ENCODE assay signal across 10 cellular contexts in genomic region chr9:94827584-94828304, GRCh38.
A peak's percentile ranks its signal among the peaks of the same experiment; 100 is the strongest.
DNase-seq lines count a peak whose midpoint lies in the region; ATAC-seq and TF ChIP-seq lines count a peak whose summit lies in the region.
"Had no signal": no experiment of that assay in that cellular context is flagged by ENCODE, and none has a peak within 500 bp of the region (broad histone marks: within the 10 kb centered on the region; RNA-seq: fewer than 3 reads in every experiment).

No MANE protein-coding gene starts in this region.

- H3K9me2 ChIP-seq in MM.1S (replicated peaks; ENCODE audit: insufficient read depth, low read length), result no peaks in the 10 kb centered on the region

- WGBS in mesodermal cell (ENCODE audit: insufficient coverage in 2 of 2), 2 experiments, result 86 to 89% methylated on average over 3 to 6 of the region's 8 CpGs
- WGBS in testis, 2 donors, result 64 to 68% methylated on average over 8 of the region's 8 CpGs

- H3K79me2 ChIP-seq in MM.1S (ENCODE audit: low read length), result 0 out of 2 replicates have a peak, but pooled peaks cover 3% of the 10 kb centered on the region

- no peak overlapping the region for H3K9ac ChIP-seq in MM.1S (ENCODE audit: low read length)

- H3K9me3 ChIP-seq in mesodermal cell (ENCODE audit: control insufficient read depth, low read length) (no peaks in the 10 kb centered on the region), testis (no peaks in the 10 kb centered on the region), MM.1S (replicated peaks; ENCODE audit: insufficient read depth, low read length) (no peaks in the 10 kb centered on the region)

- DNase-seq in LHCN-M2 (ENCODE audit: low read depth) (peak; percentile 58), dermis microvascular lymphatic vessel endothelial cell (ENCODE audit: low read depth in 2 of 2) (peak; percentile 47 to 55), testis (peak; percentile 34), GM13976 (ENCODE audit: low spot score) (no peak), RWPE1 (ENCODE audit: low spot score) (no peak), MM.1S (no peak)
- DNase-seq: MG63; stimulated activated CD4-positive, alpha-beta T cell treated with anti-CD3 and anti-CD28 coated beads, Interleukin-15, amount 100 ng/mL, for 24 hours had no signal

- in situ Hi-C loops in GM13976 (cut with MboI; ENCODE audit: low sequenced_read_pairs, unreplicated experiment), result no loop called here

- H3K4me3 ChIP-seq in mesodermal cell (ENCODE audit: extremely low read depth, insufficient read depth, low read length, poor library complexity, severe bottlenecking), result no peak overlapping the region
- no peak overlapping the region for H3K4me3 ChIP-seq in testis
- no peak overlapping the region for H3K4me3 ChIP-seq in MM.1S (ENCODE audit: low read length)
- H3K4me3 ChIP-seq: MG63 had no signal

- no peaks in the 10 kb centered on the region for H3F3A ChIP-seq in MM.1S (ENCODE audit: insufficient read depth, low read length)

- H3K27me3 ChIP-seq in testis, result no peaks in the 10 kb centered on the region
- H3K27me3 ChIP-seq in MM.1S (replicated peaks; ENCODE audit: insufficient read depth, low read length), result no peaks in the 10 kb centered on the region
- H3K27me3 ChIP-seq: MG63 had no signal

- no peak overlapping the region for H2AFZ ChIP-seq in MM.1S (ENCODE audit: low read length)

- TF ChIP-seq CTCF in testis (IDR thresholded peaks at IDR 0.05), result no peak
- TF ChIP-seq CTCF in GM13976 (IDR thresholded peaks at IDR 0.05; ENCODE audit: borderline replicate concordance, control extremely low read depth, extremely low read depth, insufficient read depth, missing control alignments), result no peak
- TF ChIP-seq CTCF in RWPE1 (conservative IDR thresholded peaks at IDR 0.05; ENCODE audit: low read depth), result no peak
- TF ChIP-seq CTCF in MM.1S (IDR thresholded peaks at IDR 0.05; ENCODE audit: low read length), result no peak

- H3K36me3 ChIP-seq in mesodermal cell (ENCODE audit: control insufficient read depth, insufficient read depth, low read length), result peaks cover 10% of the 10 kb centered on the region
- no peaks in the 10 kb centered on the region for H3K36me3 ChIP-seq in testis (ENCODE audit: low read depth, missing control alignments)
- H3K36me3 ChIP-seq in MM.1S (replicated peaks; ENCODE audit: insufficient read depth, low read length), result no peaks in the 10 kb centered on the region
- H3K36me3 ChIP-seq: MG63 had no signal

- intact Hi-C loops in testis (cut with DNase I; ENCODE audit: low total_unique reads), result no loop called here

- no peak for TF ChIP-seq POLR2A in testis (IDR thresholded peaks at IDR 0.05)

- no peak for ATAC-seq in GM21717 (IDR thresholded peaks at IDR 0.05; ENCODE audit: unreplicated experiment)

- no peaks in the 10 kb centered on the region; the same call in 1 of the 2 replicates for H4K20me1 ChIP-seq in MM.1S (ENCODE audit: insufficient read depth, low read length)

- no peak overlapping the region for H3K4me2 ChIP-seq in MM.1S (ENCODE audit: low read depth, low read length)

- POLR2A ChIA-PET in RWPE1 (lab: Yijun Ruan, JAX; ENCODE audit: low non-redundant PET), result no interaction called here

- H3K4me1 ChIP-seq in mesodermal cell (ENCODE audit: control insufficient read depth, insufficient read depth, low read length, poor library complexity, severe bottlenecking) (peaks cover 32% of the 10 kb centered on the region), testis (peaks cover 20% of the 10 kb centered on the region), MM.1S (ENCODE audit: low read length) (no peaks in the 10 kb centered on the region)

- CTCF ChIA-PET in RWPE1 (lab: Yijun Ruan, JAX), result no interaction called here

- H3K27ac ChIP-seq in mesodermal cell (ENCODE audit: low read depth, low read length, severe bottlenecking), result peak overlapping the region; percentile 73
- peak overlapping the region; percentile 54 to 65 for H3K27ac ChIP-seq in testis
- no peak overlapping the region for H3K27ac ChIP-seq in RWPE1
- no peak overlapping the region for H3K27ac ChIP-seq in MM.1S (ENCODE audit: low read length)

Comparison
In these comparisons a context has a peak if more than half of its experiments do, and no peak if none do; other contexts are left out.
1. DNase-seq: peak in LHCN-M2 (single experiment), dermis microvascular lymphatic vessel endothelial cell (2 of 2) and testis (single experiment); none in GM13976 (single experiment), RWPE1 (single experiment) and MM.1S (single experiment).
2. H3K27ac ChIP-seq: peak in mesodermal cell (single experiment) and testis (2 of 2); none in RWPE1 (single experiment) and MM.1S (single experiment).